In the genomic region with DNA sequence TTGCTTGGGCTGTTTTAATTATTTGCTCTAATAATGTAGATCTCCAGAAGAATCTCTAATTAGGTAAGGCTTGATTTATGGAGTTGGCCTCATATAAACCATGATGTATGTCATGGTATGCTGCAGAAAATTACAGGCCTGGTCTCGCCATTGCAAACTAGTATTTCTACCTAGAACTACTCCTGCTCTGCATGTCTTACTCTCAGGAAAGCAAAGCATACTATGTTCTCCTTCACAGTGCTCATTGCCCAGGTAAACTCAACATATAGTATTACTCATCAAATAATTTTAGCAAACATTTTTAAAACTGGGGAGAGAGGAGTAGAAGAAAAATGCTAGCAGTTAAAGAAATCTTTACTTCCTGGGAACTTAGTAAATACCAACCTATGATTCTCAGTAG, we compare ENCODE assay signal across 26 cellular contexts.
A peak's percentile ranks its signal among the peaks of the same experiment; 100 is the strongest.
DNase-seq lines count a peak whose midpoint lies in the region; ATAC-seq and TF ChIP-seq lines count a peak whose summit lies in the region.
"Had no signal": no experiment of that assay in that cellular context is flagged by ENCODE, and none has a peak within 500 bp of the region (broad histone marks: within the 10 kb centered on the region; RNA-seq: fewer than 3 reads in every experiment).

No MANE protein-coding gene starts in this region.

- in situ Hi-C loops in mammary epithelial cell (cut with MboI; ENCODE audit: low sequenced_read_pairs in 2 of 2), result no loop called here

- ATAC-seq in thoracic aorta (ENCODE audit: insufficient number of reproducible peaks, low FRiP score, low read depth), result no peak
- no peak for ATAC-seq in activated T-cell treated with anti-CD3 and anti-CD28 coated beads, Interleukin-2, amount 50 U/mL, for 72 hours (replicated peaks in 1 of 2)
- no peak for ATAC-seq in GM21723 (IDR thresholded peaks at IDR 0.05; ENCODE audit: unreplicated experiment)
- ATAC-seq: K562; left lung; mucosa of descending colon; stimulated activated naive B cell treated with anti-CD40 and anti-IgM and Interleukin-4, amounts not matched to agents 10 μg/mL and 1 μg/mL and 100 μg/mL, for 72 hours; T-helper 17 cell had no signal

- H3K4ac ChIP-seq in mesenchymal stem cell (ENCODE audit: low read depth in 1 of 2, low read length in 2 of 2), result no peak overlapping the region

- no peak overlapping the region for H3K27ac Mint-ChIP-seq in activated T-cell treated with anti-CD3 and anti-CD28 coated beads, Interleukin-2, amount 50 U/mL, for 72 hours
- H3K27ac Mint-ChIP-seq: activated naive CD8-positive, alpha-beta T cell treated with anti-CD3 and anti-CD28 coated beads, Interleukin-2, amount 10 ng/mL, durations not matched to agents 7 days and 5 days; CD8-positive, alpha-beta memory T cell; stimulated activated naive B cell treated with anti-CD40 and anti-IgM and Interleukin-4, amounts not matched to agents 10 μg/mL and 1 μg/mL and 100 μg/mL, for 72 hours; T-helper 17 cell had no signal

- H4K8ac ChIP-seq in mesenchymal stem cell (ENCODE audit: low read length), result no peak overlapping the region

- H3K27me3 Mint-ChIP-seq in activated T-cell treated with anti-CD3 and anti-CD28 coated beads, Interleukin-2, amount 50 U/mL, for 72 hours (ENCODE audit: low read depth), result no peaks in the 10 kb centered on the region
- H3K27me3 Mint-ChIP-seq: activated naive CD8-positive, alpha-beta T cell treated with anti-CD3 and anti-CD28 coated beads, Interleukin-2, amount 10 ng/mL, durations not matched to agents 7 days and 5 days; CD8-positive, alpha-beta memory T cell; progenitor cell of endocrine pancreas; stimulated activated naive B cell treated with anti-CD40 and anti-IgM and Interleukin-4, amounts not matched to agents 10 μg/mL and 1 μg/mL and 100 μg/mL, for 72 hours; T-helper 17 cell had no signal

- CTCF ChIA-PET in mammary epithelial cell (lab: Charles Lee; ENCODE audit: low non-redundant PET), result interaction anchor here (0.7 kb wide), 1 partner anchor 156 kb away, joined by 3 read pairs; no protein-coding TSS in a partner anchor

- H3K14ac ChIP-seq in mesenchymal stem cell (ENCODE audit: low read length in 2 of 2), result no peak overlapping the region

- peak overlapping the region; percentile 20 for H3K4me2 ChIP-seq in mammary epithelial cell (ENCODE audit: insufficient read depth, low read depth, low read length)
- H3K4me2 ChIP-seq in mesenchymal stem cell (ENCODE audit: low read length, poor library complexity, severe bottlenecking), result no peak overlapping the region

- WGBS in mammary epithelial cell (ENCODE audit: low coverage, missing lambda C conversion rate), result 100% methylated on average over 1 of the region's 1 CpG
- WGBS in mesenchymal stem cell, result 100% methylated on average over 1 of the region's 1 CpG

- no peak overlapping the region for H4K91ac ChIP-seq in mesenchymal stem cell (ENCODE audit: low read length)

- H3K9ac ChIP-seq in mammary epithelial cell (ENCODE audit: insufficient read depth, low read length), result no peak overlapping the region
- peak overlapping the region; percentile 6 for H3K9ac ChIP-seq in mesenchymal stem cell (ENCODE audit: low read length)

- no peak overlapping the region for H2BK12ac ChIP-seq in mesenchymal stem cell (ENCODE audit: low read length in 2 of 2)

- no peak overlapping the region for H2AK5ac ChIP-seq in mesenchymal stem cell (ENCODE audit: low read length, severe bottlenecking)

- peak; percentile 38 for DNase-seq in DMS53 (lab: John Stamatoyannopoulos, UW)
- DNase-seq in DMS53 treated with DMSO at 0.1 percent for 48 hours (lab: John Stamatoyannopoulos, UW; ENCODE audit: unreplicated experiment), result no peak
- DNase-seq in mammary epithelial cell, result peak; percentile 27
- no peak for DNase-seq in mesenchymal stem cell
- no peak for DNase-seq in thoracic aorta (ENCODE audit: low spot score)
- no peak for DNase-seq in GM19240 (ENCODE audit: insufficient read length, low spot score)
- no peak for DNase-seq in activated T-cell treated with anti-CD3 and anti-CD28 coated beads, Interleukin-2, amount 50 U/mL, for 72 hours
- DNase-seq: activated CD4-positive, alpha-beta T cell treated with anti-CD3 and anti-CD28 coated beads, Interleukin-2, amount 50 U/mL, for 4 hours; activated effector memory CD4-positive, alpha-beta T cell treated with Interleukin-2 at 50 U/mL for 16 hours; activated naive CD8-positive, alpha-beta T cell treated with anti-CD3 and anti-CD28 coated beads, Interleukin-2, amount 10 ng/mL, durations not matched to agents 7 days and 5 days; AML-193; brain microvascular endothelial cell; CD8-positive, alpha-beta memory T cell; colonic mucosa; left lung; mucosa of descending colon; NCI-H1694 treated with DMSO at 0.1 percent for 48 hours; SIG-M5; stimulated activated CD4-positive, alpha-beta T cell treated with anti-CD3 and anti-CD28 coated beads, Interleukin-2, amount 100 ng/mL, for 48 hours; stimulated activated naive B cell treated with anti-CD40 and anti-IgM and Interleukin-4, amounts not matched to agents 10 μg/mL and 1 μg/mL and 100 μg/mL, for 72 hours; T-helper 17 cell had no signal

- H3K27me3 ChIP-seq in mammary epithelial cell (ENCODE audit: insufficient read depth, low read length) (no peaks in the 10 kb centered on the region), mesenchymal stem cell (ENCODE audit: control insufficient read depth in 1 of 2, insufficient read depth in 1 of 2, low read length in 2 of 2) (no peaks in the 10 kb centered on the region), thoracic aorta (replicated peaks; ENCODE audit: insufficient read depth) (no peaks in the 10 kb centered on the region)
- H3K27me3 ChIP-seq: brain microvascular endothelial cell, colonic mucosa, left lung, tibial nerve had no signal

- BruUV-seq in mammary epithelial cell (replicated peaks; lab: Mats Ljungman, UMichigan), result no TSS peak

- peaks cover 20% of the 10 kb centered on the region for H3K4me1 ChIP-seq in mammary epithelial cell (ENCODE audit: insufficient read depth, low read length)
- H3K4me1 ChIP-seq in mesenchymal stem cell (ENCODE audit: control insufficient read depth, insufficient read depth, low read depth, low read length), result peaks cover 5% of the 10 kb centered on the region
- peaks cover 28 to 66% of the 10 kb centered on the region in 2 donors for H3K4me1 ChIP-seq in thoracic aorta (ENCODE audit: control insufficient read depth in 1 of 2, low read depth in 2 of 2)
- H3K4me1 ChIP-seq: colonic mucosa, left lung had no signal

- H3K23ac ChIP-seq in mesenchymal stem cell (ENCODE audit: low read length in 2 of 2), result no peak overlapping the region

- H3K9me3 Mint-ChIP-seq in activated T-cell treated with anti-CD3 and anti-CD28 coated beads, Interleukin-2, amount 50 U/mL, for 72 hours, result no peaks in the 10 kb centered on the region
- H3K9me3 Mint-ChIP-seq: activated naive CD8-positive, alpha-beta T cell treated with anti-CD3 and anti-CD28 coated beads, Interleukin-2, amount 10 ng/mL, durations not matched to agents 7 days and 5 days; CD8-positive, alpha-beta memory T cell; stimulated activated naive B cell treated with anti-CD40 and anti-IgM and Interleukin-4, amounts not matched to agents 10 μg/mL and 1 μg/mL and 100 μg/mL, for 72 hours had no signal

- H3K79me2 ChIP-seq in mammary epithelial cell (ENCODE audit: insufficient read depth, low read length), result no peaks in the 10 kb centered on the region

- no peak overlapping the region for H3K18ac ChIP-seq in mesenchymal stem cell (ENCODE audit: low read depth in 1 of 2, low read length in 2 of 2)

- no peaks in the 10 kb centered on the region for H3K36me3 ChIP-seq in mammary epithelial cell (ENCODE audit: insufficient read depth, low read length)
- no peaks in the 10 kb centered on the region for H3K36me3 ChIP-seq in mesenchymal stem cell (ENCODE audit: control insufficient read depth in 1 of 2, insufficient read depth in 2 of 2, low read depth in 1 of 2, low read length in 2 of 2)
- no peaks in the 10 kb centered on the region for H3K36me3 ChIP-seq in thoracic aorta
- H3K36me3 ChIP-seq: brain microvascular endothelial cell, colonic mucosa, HAP-1, left lung had no signal

- H3K36me3 Mint-ChIP-seq in activated T-cell treated with anti-CD3 and anti-CD28 coated beads, Interleukin-2, amount 50 U/mL, for 72 hours (ENCODE audit: insufficient read depth in 2 of 2), result no peaks in the 10 kb centered on the region

- H3K9me3 ChIP-seq in mammary epithelial cell (replicated peaks; ENCODE audit: insufficient read depth, low read length) (no peaks in the 10 kb centered on the region), mesenchymal stem cell (ENCODE audit: control insufficient read depth, low read length) (no peaks in the 10 kb centered on the region), thoracic aorta (no peaks in the 10 kb centered on the region)
- H3K9me3 ChIP-seq: colonic mucosa, HAP-1, left lung, mucosa of descending colon, tibial nerve had no signal

- H3K79me1 ChIP-seq in mesenchymal stem cell (replicated peaks; ENCODE audit: low read length, poor library complexity, severe bottlenecking), result peaks cover 4% of the 10 kb centered on the region

- no peak overlapping the region for H3K4me3 Mint-ChIP-seq in activated T-cell treated with anti-CD3 and anti-CD28 coated beads, Interleukin-2, amount 50 U/mL, for 72 hours
- H3K4me3 Mint-ChIP-seq: activated naive CD8-positive, alpha-beta T cell treated with anti-CD3 and anti-CD28 coated beads, Interleukin-2, amount 10 ng/mL, durations not matched to agents 7 days and 5 days; CD8-positive, alpha-beta memory T cell; stimulated activated naive B cell treated with anti-CD40 and anti-IgM and Interleukin-4, amounts not matched to agents 10 μg/mL and 1 μg/mL and 100 μg/mL, for 72 hours; T-helper 17 cell had no signal

- H3K4me3 ChIP-seq in mammary epithelial cell (replicated peaks in 1 of 3; ENCODE audit: insufficient read depth in 1 of 3, low read depth in 2 of 3, low read length in 3 of 3), result no peak overlapping the region
- no peak overlapping the region for H3K4me3 ChIP-seq in mesenchymal stem cell (ENCODE audit: insufficient read depth in 1 of 2, low read depth in 1 of 2, low read length in 2 of 2)
- no peak overlapping the region for H3K4me3 ChIP-seq in thoracic aorta
- H3K4me3 ChIP-seq: colonic mucosa, HAP-1, K562, left lung, mucosa of descending colon, tibial nerve had no signal

- no peak overlapping the region for H2BK120ac ChIP-seq in mesenchymal stem cell (ENCODE audit: low read depth, low read length)

- no peak overlapping the region for H2BK15ac ChIP-seq in mesenchymal stem cell (ENCODE audit: low read depth, poor library complexity, severe bottlenecking)

- intact Hi-C loops in mammary epithelial cell (cut with micrococcal nuclease), result no loop called here

- TF ChIP-seq CTCF in mammary epithelial cell (conservative IDR thresholded peaks at IDR 0.05 in 1 of 2, IDR thresholded peaks at IDR 0.05 in 1 of 2; ENCODE audit: extremely low read depth in 1 of 2, insufficient read depth in 1 of 2, low read depth in 1 of 2, low read length in 2 of 2) (no peak), thoracic aorta (IDR thresholded peaks at IDR 0.05) (no peak)

- dilution Hi-C loops in mammary epithelial cell (cut with HindIII; ENCODE audit: low sequenced_read_pairs), result no loop called here

- H4K20me1 ChIP-seq in mammary epithelial cell (ENCODE audit: insufficient read depth, low read length), result no peaks in the 10 kb centered on the region

- no peaks in the 10 kb centered on the region for H3K4me1 Mint-ChIP-seq in activated T-cell treated with anti-CD3 and anti-CD28 coated beads, Interleukin-2, amount 50 U/mL, for 72 hours (ENCODE audit: low read depth)

- H2AFZ ChIP-seq in mammary epithelial cell (ENCODE audit: low read depth, low read length), result peak overlapping the region; percentile 36
- no peak overlapping the region for H2AFZ ChIP-seq in mesenchymal stem cell (ENCODE audit: low read depth, low read length)

- peak overlapping the region; percentile 48 for H3K27ac ChIP-seq in mammary epithelial cell (ENCODE audit: insufficient read depth, low read depth, low read length)
- H3K27ac ChIP-seq in mesenchymal stem cell (ENCODE audit: low read length, poor library complexity, severe bottlenecking), result peak overlapping the region; percentile 23
- H3K27ac ChIP-seq in thoracic aorta, result peak overlapping the region; percentile 73 to 81
- H3K27ac ChIP-seq: brain microvascular endothelial cell, colonic mucosa, left lung, tibial nerve had no signal

- H2BK5ac ChIP-seq in mesenchymal stem cell (ENCODE audit: low read depth, low read length, poor library complexity, severe bottlenecking), result no peak overlapping the region

Comparison
In these comparisons a context has a peak if more than half of its experiments do, and no peak if none do; other contexts are left out.
1. DNase-seq: peak in DMS53 (single experiment) and mammary epithelial cell (single experiment); none in DMS53 treated with DMSO at 0.1 percent for 48 hours (single experiment), mesenchymal stem cell (single experiment), thoracic aorta (single experiment), GM19240 (single experiment) and activated T-cell treated with anti-CD3 and anti-CD28 coated beads, Interleukin-2, amount 50 U/mL, for 72 hours (0 of 2).
2. H3K27ac ChIP-seq: peak in every context shown above with its lines; median percentile 77 in thoracic aorta; 48 in mammary epithelial cell; 23 in mesenchymal stem cell.